19 cellular contexts compared by ENCODE assay signal in genomic region chr4:141240671-141241070, GRCh38.
DNase-seq lines count a peak whose midpoint lies in the region; ATAC-seq and TF ChIP-seq lines count a peak whose summit lies in the region.
"Had no signal": no experiment of that assay in that cellular context is flagged by ENCODE, and none has a peak within 500 bp of the region (broad histone marks: within the 10 kb centered on the region; RNA-seq: fewer than 3 reads in every experiment).

No MANE protein-coding gene starts in this region.

- no peak for TF ChIP-seq CTCF in GM12865 (IDR thresholded peaks at IDR 0.05; ENCODE audit: insufficient read depth, low read depth, low read length, missing control alignments)

- ATAC-seq in GM19035 (IDR thresholded peaks at IDR 0.05; ENCODE audit: unreplicated experiment) (peak; percentile 58), HG02642 (IDR thresholded peaks at IDR 0.05; ENCODE audit: poor library complexity, unreplicated experiment) (peak; percentile 47)
- ATAC-seq: A549, Panc1 had no signal

- DNase-seq in GM12865 (ENCODE audit: low read depth): peak; percentile 20
- peak; percentile 29 for DNase-seq in OCI-M1 (lab: John Stamatoyannopoulos, UW)
- DNase-seq in activated gamma-delta T cell (lab: John Stamatoyannopoulos, UW): no peak
- DNase-seq in T-helper 9 cell: no peak
- no peak for DNase-seq in superior temporal gyrus (ENCODE audit: extremely low spot score)
- DNase-seq: CD8-positive, alpha-beta memory T cell; GDM1; HFFc6; KBM-7; NCI-H1436; NCI-H2029; NCI-H2171 treated with DMSO at 0.1 percent for 48 hours; NCI-H446 treated with DMSO at 0.1 percent for 48 hours; NCI-H774 had no signal

- H3K4me3 ChIP-seq in GM12865 (ENCODE audit: low read depth, low read length): no peak overlapping the region
- H3K4me3 ChIP-seq: A549; BLaER1 treated with 17β-estradiol and CSF1 and Interleukin-3, amounts not matched to agents 10 nM and 100 nM had no signal

Comparison
In these comparisons a context has a peak if more than half of its experiments do, and no peak if none do; other contexts are left out.
1. DNase-seq: peak in GM12865 (single experiment) and OCI-M1 (single experiment); none in activated gamma-delta T cell (single experiment), T-helper 9 cell (single experiment) and superior temporal gyrus (single experiment).